Comparison of ENCODE assay signal across 24 cellular contexts in the genomic region with DNA sequence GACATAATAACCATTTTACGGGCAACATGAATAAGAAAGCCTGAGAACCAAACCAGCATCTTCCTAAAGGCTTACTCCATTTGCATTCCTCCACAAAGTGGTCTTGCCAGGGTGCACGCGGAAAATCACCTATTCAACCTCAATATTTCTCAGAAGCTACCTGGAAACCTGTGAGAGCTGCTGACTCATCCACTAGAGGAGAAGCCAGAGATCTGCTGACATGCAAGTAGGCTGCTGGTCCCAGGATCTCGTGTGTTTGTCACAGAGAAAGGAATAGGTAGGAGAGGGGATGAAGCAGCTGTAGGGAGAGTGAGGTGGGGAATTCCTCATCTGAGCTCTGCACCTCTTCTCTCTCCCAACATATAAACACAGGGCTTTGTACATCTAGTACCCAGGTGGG.
"Had no signal": no experiment of that assay in that cellular context is flagged by ENCODE, and none has a peak within 500 bp of the region (broad histone marks: within the 10 kb centered on the region; RNA-seq: fewer than 3 reads in every experiment).

No MANE protein-coding gene starts in this region.

- H3K27me3 ChIP-seq: pancreas, stomach, testis, thyroid gland, transverse colon, upper lobe of left lung, vagina had no signal

- H3K4me1 ChIP-seq: left ventricle myocardium inferior, pancreas, prostate gland, stomach, testis, thyroid gland, transverse colon, upper lobe of left lung, vagina had no signal

- ATAC-seq: left colon; naive thymus-derived CD8-positive, alpha-beta T cell; pancreas; right cardiac atrium; sciatic nerve; stimulated activated naive B cell treated with anti-CD40 and anti-IgM and Interleukin-4, amounts not matched to agents 10 μg/mL and 1 μg/mL and 100 μg/mL, for 72 hours; stimulated activated naive CD8-positive, alpha-beta T cell treated with anti-CD3 and anti-CD28 coated beads, Interleukin-15, Interleukin-2, amounts not matched to agents 100 U/mL and 50 U/mL, for 24 hours had no signal

- H3K27ac ChIP-seq: left ventricle myocardium inferior, pancreas, prostate gland, skin epidermis, stomach, testis, thyroid gland, transverse colon, upper lobe of left lung, vagina had no signal

- H3K9me3 ChIP-seq: left ventricle myocardium inferior, pancreas, prostate gland, stomach, testis, thyroid gland, transverse colon, upper lobe of left lung, vagina had no signal

- H3K36me3 ChIP-seq: left ventricle myocardium inferior, pancreas, prostate gland, stomach, thyroid gland, transverse colon, upper lobe of left lung, vagina had no signal

- DNase-seq: kidney glomerular epithelial cell; left colon; left ventricle myocardium inferior; naive thymus-derived CD8-positive, alpha-beta T cell; pancreas; posterior cingulate gyrus; retina; right cardiac atrium; stimulated activated CD4-positive, alpha-beta T cell treated with anti-CD3 and anti-CD28 coated beads, Interleukin-12 subunit alpha, Interleukin-12 subunit beta, amount 100 ng/mL, for 4 hours; stimulated activated CD4-positive, alpha-beta T cell treated with anti-CD3 and anti-CD28 coated beads, Interleukin-15, amount 100 ng/mL, for 24 hours; stimulated activated CD4-positive, alpha-beta T cell treated with anti-CD3 and anti-CD28 coated beads, Interleukin-2, amount 100 ng/mL, for 24 hours; stimulated activated CD4-positive, alpha-beta T cell treated with anti-CD3 and anti-CD28 coated beads, Interleukin-4, amount 100 ng/mL, for 1 hour; stimulated activated naive B cell treated with anti-CD40 and anti-IgM and Interleukin-4, amounts not matched to agents 10 μg/mL and 1 μg/mL and 100 μg/mL, for 72 hours; stimulated activated naive CD8-positive, alpha-beta T cell treated with anti-CD3 and anti-CD28 coated beads, Interleukin-15, Interleukin-2, amounts not matched to agents 100 U/mL and 50 U/mL, for 24 hours; stomach; testis; thyroid gland; transverse colon; upper lobe of left lung had no signal

- H3K4me3 ChIP-seq: left ventricle myocardium inferior, lung, pancreas, prostate gland, skin epidermis, stomach, testis, thyroid gland, transverse colon, upper lobe of left lung, vagina had no signal
